In genomic region chr22:41382610-41383009, GRCh38 we compare ENCODE assay signal across 8 cellular contexts. TPM values are rescaled to one million over a fixed set of nuclear protein-coding genes. Genes with fewer than 3 reads are reported as not detected.
A peak's percentile ranks its signal among the peaks of the same experiment; 100 is the strongest.
DNase-seq lines count a peak whose midpoint lies in the region; ATAC-seq and TF ChIP-seq lines count a peak whose summit lies in the region.

No MANE protein-coding gene starts in this region.

- no CpG with 5 or more reads among the region's 19 CpGs for WGBS in iPS DF 6.9 (ENCODE audit: insufficient coverage, insufficient read length)
- WGBS in spleen, 5 donors: 29 to 51% (median 35%) methylated on average over 14 to 19 of the region's 19 CpGs

- ATAC-seq in GM21526 (IDR thresholded peaks at IDR 0.05; ENCODE audit: low FRiP score, unreplicated experiment): no peak

- H3K4me3 ChIP-seq in HEK293 (ENCODE audit: low read depth, low read length): peak overlapping the region; percentile 66
- H3K4me3 ChIP-seq in iPS DF 6.9 (ENCODE audit: low read length): peak overlapping the region; percentile 64; the same call in 1 of the 2 replicates
- H3K4me3 ChIP-seq in spleen: peak overlapping the region; percentile 68 to 97 (median 92)

- peaks cover 15% of the 10 kb centered on the region for H3K4me1 Mint-ChIP-seq in activated CD4-positive, alpha-beta memory T cell treated with anti-CD3 and anti-CD28 coated beads for 36 hours (ENCODE audit: low read depth)

- no peak for TF ChIP-seq POLR2A in spleen (IDR thresholded peaks at IDR 0.05)

- H3K27ac Mint-ChIP-seq in activated CD4-positive, alpha-beta memory T cell treated with anti-CD3 and anti-CD28 coated beads for 36 hours: peak overlapping the region; percentile 69

- DNase-seq in activated CD4-positive, alpha-beta memory T cell treated with anti-CD3 and anti-CD28 coated beads for 36 hours: peak; percentile 11
- DNase-seq in iPS DF 6.9 (ENCODE audit: low read depth, low spot score) (no peak), spleen (no peak), NCI-H774 (lab: John Stamatoyannopoulos, UW) (no peak), SIG-M5 (lab: John Stamatoyannopoulos, UW) (no peak)
- no peak for DNase-seq in stimulated activated naive CD4-positive, alpha-beta T cell treated with Interleukin-2 at 50 U/mL for 16 hours (lab: John Stamatoyannopoulos, UW)

- peaks cover 0 to 5% of the 10 kb centered on the region in 2 experiments; a peak in 1 of 3 replicates for H3K36me3 ChIP-seq in HEK293 (ENCODE audit: control insufficient read depth in 2 of 2, insufficient read depth in 1 of 2, low read length in 2 of 2)
- no peaks in the 10 kb centered on the region for H3K36me3 ChIP-seq in iPS DF 6.9 (ENCODE audit: control insufficient read depth, insufficient read depth, low read length)
- H3K36me3 ChIP-seq in spleen: peaks cover 0 to 6% (median 5%) of the 10 kb centered on the region in 6 donors

- no peak overlapping the region for H3K27ac ChIP-seq in HEK293 (ENCODE audit: extremely low read depth, low read depth, low read length)
- no peak overlapping the region for H3K27ac ChIP-seq in iPS DF 6.9 (ENCODE audit: low read length)
- peak overlapping the region; percentile 90 to 96 (median 94) for H3K27ac ChIP-seq in spleen

- no peaks in the 10 kb centered on the region for H3K36me3 Mint-ChIP-seq in activated CD4-positive, alpha-beta memory T cell treated with anti-CD3 and anti-CD28 coated beads for 36 hours

- POLR2A ChIA-PET in HEK293 (lab: Yijun Ruan, JAX): interaction anchor here (0.6 to 3.0 kb wide), 14 partner anchors 16 to 239 kb away, joined by 3 to 52 read pairs (median 8); partner anchors contain the start of genes ACO2, DESI1, PHF5A and PMM1
- POLR2A ChIA-PET in activated CD4-positive, alpha-beta memory T cell treated with anti-CD3 and anti-CD28 coated beads for 36 hours (lab: Charles Lee): no interaction called here

- peak overlapping the region; percentile 81 for H3K4me3 Mint-ChIP-seq in activated CD4-positive, alpha-beta memory T cell treated with anti-CD3 and anti-CD28 coated beads for 36 hours

- H3K9me3 Mint-ChIP-seq in activated CD4-positive, alpha-beta memory T cell treated with anti-CD3 and anti-CD28 coated beads for 36 hours: no peaks in the 10 kb centered on the region

- CTCF ChIA-PET in HEK293 (lab: Yijun Ruan, JAX): interaction anchor here (0.9 to 3.4 kb wide), 3 partner anchors 20 to 135 kb away, joined by 3 to 14 read pairs (median 3); no protein-coding TSS in a partner anchor
- CTCF ChIA-PET in activated CD4-positive, alpha-beta memory T cell treated with anti-CD3 and anti-CD28 coated beads for 36 hours (lab: Charles Lee): interaction anchor here (1.0 to 1.8 kb wide), 3 partner anchors 21 to 145 kb away, joined by 3 to 14 read pairs (median 5); no protein-coding TSS in a partner anchor

- no peaks in the 10 kb centered on the region for H3K27me3 Mint-ChIP-seq in activated CD4-positive, alpha-beta memory T cell treated with anti-CD3 and anti-CD28 coated beads for 36 hours

- H3K27me3 ChIP-seq in iPS DF 6.9 (ENCODE audit: control insufficient read depth, insufficient read depth, low read length) (no peaks in the 10 kb centered on the region), spleen (replicated peaks in 1 of 7) (no peaks in the 10 kb centered on the region)

- H3K9me3 ChIP-seq in HEK293 (ENCODE audit: control insufficient read depth, insufficient read depth, low read depth, low read length) (no peaks in the 10 kb centered on the region), iPS DF 6.9 (ENCODE audit: control insufficient read depth, insufficient read depth, low read length) (no peaks in the 10 kb centered on the region), spleen (no peaks in the 10 kb centered on the region)

- TF ChIP-seq CTCF in HEK293 (tag by site-specific recombination; IDR thresholded peaks at IDR 0.05) (no peak), spleen (IDR thresholded peaks at IDR 0.05 in 8 of 11, conservative IDR thresholded peaks at IDR 0.05 in 3 of 11) (no peak)

- H3K4me1 ChIP-seq in HEK293 (ENCODE audit: control insufficient read depth, insufficient read depth, low read length): peaks cover 9% of the 10 kb centered on the region
- H3K4me1 ChIP-seq in iPS DF 6.9 (ENCODE audit: control insufficient read depth, insufficient read depth, low read length): no peaks in the 10 kb centered on the region
- peaks cover 0 to 43% (median 21%) of the 10 kb centered on the region in 6 donors for H3K4me1 ChIP-seq in spleen

- intact Hi-C loops in activated CD4-positive, alpha-beta memory T cell treated with anti-CD3 and anti-CD28 coated beads for 36 hours (cut with micrococcal nuclease): loop anchor here (5.0 kb wide), 3 partner anchors 80 to 525 kb away; partner anchors contain the start of genes L3MBTL2, ST13, XPNPEP3 and ZC3H7B
- intact Hi-C loops in spleen (cut with DNase I; ENCODE audit: low total_unique reads): no loop called here

TF ChIP-seq in HEK293, 187 proteins besides CTCF, POLR2A, EP300 and RAD21:
- TF ChIP-seq ZNF600 (tag by site-specific recombination; IDR thresholded peaks at IDR 0.05) (no peak), TCF7L2 (IDR thresholded peaks at IDR 0.05; ENCODE audit: borderline replicate concordance, low read depth, low read length) (no peak), ZNF791 (tag by site-specific recombination; IDR thresholded peaks at IDR 0.05) (no peak), SP7 (tag by site-specific recombination; IDR thresholded peaks at IDR 0.05) (0 out of 2 replicates have a peak, but pooled peaks have one; percentile 2)

RNA-seq across cellular contexts. Expression of gene TEF, which starts 0.9 kb away (rescaled TPM):
- total RNA-seq in activated CD4-positive, alpha-beta memory T cell treated with anti-CD3 and anti-CD28 coated beads for 36 hours: 1 to 10 TPM; 1.4 to 1.6 TPM
- total RNA-seq in spleen: 10 to 100 TPM in 6 of 7 donors, 1 to 10 TPM in 1; 7.6 to 29.9 (median 13.6) TPM
- polyA plus RNA-seq in spleen: 1 to 10 TPM; 2.2 to 7.6 (median 3.0) TPM

Comparison
In these comparisons a context has a peak if more than half of its experiments do, and no peak if none do; other contexts are left out.
1. H3K27ac ChIP-seq: peak in spleen (8 of 8); none in HEK293 (single experiment) and iPS DF 6.9 (single experiment).
2. Peak in every context shown above with its lines, with median percentiles within 50 percentile points of each other: H3K4me3 ChIP-seq.